Comparison of ENCODE assay signal across 13 cellular contexts in the genomic region with DNA sequence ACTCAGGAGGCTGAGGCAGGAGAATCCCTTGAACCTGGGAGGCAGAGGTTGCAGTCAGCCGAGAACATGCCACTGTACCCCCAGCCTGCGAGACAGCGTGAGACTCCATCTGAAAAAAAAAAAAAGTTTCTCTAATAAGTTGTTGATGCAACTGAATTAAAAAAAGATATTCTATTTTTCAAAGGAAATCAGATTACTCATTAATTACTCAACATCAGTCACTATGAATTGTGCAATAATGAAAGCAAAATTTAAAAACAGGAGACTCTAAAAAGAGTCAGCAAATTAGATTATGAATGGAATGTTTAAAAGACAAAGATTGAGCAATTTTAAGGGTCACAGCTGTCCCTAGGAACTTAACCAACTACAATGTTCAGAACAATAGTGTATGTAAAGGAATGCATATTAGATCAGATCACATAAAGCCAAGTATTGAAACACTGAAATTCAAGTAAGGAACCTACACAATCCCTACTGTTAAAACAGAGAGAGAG.
DNase-seq lines count a peak whose midpoint lies in the region; ATAC-seq and TF ChIP-seq lines count a peak whose summit lies in the region.
"Had no signal": no experiment of that assay in that cellular context is flagged by ENCODE, and none has a peak within 500 bp of the region (broad histone marks: within the 10 kb centered on the region; RNA-seq: fewer than 3 reads in every experiment).

No MANE protein-coding gene starts in this region.

- no peaks in the 10 kb centered on the region for H3K79me2 ChIP-seq in smooth muscle cell (ENCODE audit: low read depth)

- TF ChIP-seq CTCF in WTC11 (IDR thresholded peaks at IDR 0.05) (no peak), smooth muscle cell (IDR thresholded peaks at IDR 0.05; ENCODE audit: borderline replicate concordance, insufficient read depth, poor library complexity, severe bottlenecking) (no peak), progenitor cell of endocrine pancreas (IDR thresholded peaks at IDR 0.05; ENCODE audit: unreplicated experiment) (no peak)

- H3K4me2 ChIP-seq in smooth muscle cell, result no peak overlapping the region

- no peak for DNase-seq in activated CD4-positive, CD25-positive, alpha-beta regulatory T cell (lab: John Stamatoyannopoulos, UW)
- DNase-seq in WTC11 (ENCODE audit: low spot score) (no peak), fibroblast of the conjunctiva (ENCODE audit: low read depth) (peak; percentile 75), smooth muscle cell (lab: John Stamatoyannopoulos, UW; ENCODE audit: unreplicated experiment) (no peak), progenitor cell of endocrine pancreas (ENCODE audit: low spot score, unreplicated experiment) (no peak), NCI-H2081 (lab: John Stamatoyannopoulos, UW) (no peak)
- DNase-seq in stimulated activated CD4-positive, alpha-beta T cell treated with anti-CD3 and anti-CD28 coated beads, Interleukin-4, amount 100 ng/mL, for 1 hour, result no peak
- DNase-seq: activated gamma-delta T cell treated with Interleukin-2 at 50 U/mL for 16 hours; NCI-H524 treated with DMSO at 0.1 percent for 48 hours; stimulated activated CD4-positive, alpha-beta T cell treated with anti-CD3 and anti-CD28 coated beads, Interleukin-1b, Interleukin-23, amount 100 ng/mL, for 48 hours; upper lobe of right lung had no signal

- H3K27ac Mint-ChIP-seq in WTC11 (peak overlapping the region; percentile 51; the same call in 1 of the 2 replicates), progenitor cell of endocrine pancreas (no peak overlapping the region)
- H3K27ac Mint-ChIP-seq: IgD-negative memory B cell had no signal

- H3F3A ChIP-seq in smooth muscle cell (ENCODE audit: low read depth), result no peaks in the 10 kb centered on the region

- no peaks in the 10 kb centered on the region for H3K27me3 ChIP-seq in smooth muscle cell (ENCODE audit: low read depth)
- H3K27me3 ChIP-seq: upper lobe of right lung had no signal

- H3K4me3 Mint-ChIP-seq in WTC11, result no peak overlapping the region
- no peak overlapping the region for H3K4me3 Mint-ChIP-seq in progenitor cell of endocrine pancreas (ENCODE audit: low read depth)
- H3K4me3 Mint-ChIP-seq: IgD-negative memory B cell had no signal

- H3K9me3 ChIP-seq in smooth muscle cell (replicated peaks; ENCODE audit: low read depth), result no peaks in the 10 kb centered on the region
- H3K9me3 ChIP-seq: upper lobe of right lung had no signal

- no peaks in the 10 kb centered on the region for H3K36me3 ChIP-seq in smooth muscle cell (ENCODE audit: low read depth)
- H3K36me3 ChIP-seq: upper lobe of right lung had no signal

- H3K27ac ChIP-seq in smooth muscle cell (ENCODE audit: low read depth), result peak overlapping the region; percentile 22
- H3K27ac ChIP-seq: upper lobe of right lung had no signal

- WGBS in smooth muscle cell (ENCODE audit: low lambda C conversion rate), result 94% methylated on average over 3 of the region's 3 CpGs

- no peaks in the 10 kb centered on the region for H4K20me1 ChIP-seq in smooth muscle cell (ENCODE audit: low read depth)

- H3K36me3 Mint-ChIP-seq in WTC11 (no peaks in the 10 kb centered on the region), progenitor cell of endocrine pancreas (ENCODE audit: insufficient read depth) (no peaks in the 10 kb centered on the region)

- no peak overlapping the region for H3K4me3 ChIP-seq in smooth muscle cell
- H3K4me3 ChIP-seq: upper lobe of right lung had no signal

- H3K4me1 ChIP-seq in smooth muscle cell (ENCODE audit: low read depth), result no peaks in the 10 kb centered on the region

- H2AFZ ChIP-seq in smooth muscle cell (ENCODE audit: low read depth), result no peak overlapping the region

- peak; percentile 62 to 77 for ATAC-seq in activated CD4-positive, CD25-positive, alpha-beta regulatory T cell treated with anti-CD3 and anti-CD28 coated beads, Interleukin-2, amount 50 U/mL, for 24 hours
- no peak for ATAC-seq in WTC11
- ATAC-seq: upper lobe of right lung had no signal

- CTCF ChIA-PET in WTC11 (lab: Charles Lee), result no interaction called here

- no peak overlapping the region for H3K9ac ChIP-seq in smooth muscle cell (ENCODE audit: low read depth)

- POLR2A ChIA-PET in WTC11 (lab: Charles Lee), result no interaction called here

- H3K4me1 Mint-ChIP-seq in WTC11, result peaks cover 36% of the 10 kb centered on the region
- H3K4me1 Mint-ChIP-seq in progenitor cell of endocrine pancreas (ENCODE audit: low read depth), result no peaks in the 10 kb centered on the region
- H3K4me1 Mint-ChIP-seq: IgD-negative memory B cell had no signal

- 0 out of 2 replicates have a peak, but pooled peaks cover under 1% of the 10 kb centered on the region for H3K9me3 Mint-ChIP-seq in WTC11
- H3K9me3 Mint-ChIP-seq in progenitor cell of endocrine pancreas (ENCODE audit: low read depth), result no peaks in the 10 kb centered on the region

- H3K27me3 Mint-ChIP-seq in WTC11 (ENCODE audit: low read depth) (no peaks in the 10 kb centered on the region), progenitor cell of endocrine pancreas (no peaks in the 10 kb centered on the region)

TF ChIP-seq in WTC11, 78 proteins besides CTCF, POLR2A, EP300 and RAD21 (continues in another document):
- TF ChIP-seq ZNF396 (CRISPR knock-in tag; IDR thresholded peaks at IDR 0.05; ENCODE audit: borderline replicate concordance) (no peak), NR3C1 (CRISPR knock-in tag; conservative IDR thresholded peaks at IDR 0.05; ENCODE audit: low read depth) (no peak), ELF4 (CRISPR knock-in tag; IDR thresholded peaks at IDR 0.05; ENCODE audit: low read depth) (no peak), PRRX2 (CRISPR knock-in tag; IDR thresholded peaks at IDR 0.05) (no peak), IRF2 (CRISPR knock-in tag; IDR thresholded peaks at IDR 0.05; ENCODE audit: borderline replicate concordance, low read depth) (no peak), ZNF232 (CRISPR knock-in tag; IDR thresholded peaks at IDR 0.05) (no peak), RORB (CRISPR knock-in tag; IDR thresholded peaks at IDR 0.05) (no peak)
- TF ChIP-seq, protein P1, sequence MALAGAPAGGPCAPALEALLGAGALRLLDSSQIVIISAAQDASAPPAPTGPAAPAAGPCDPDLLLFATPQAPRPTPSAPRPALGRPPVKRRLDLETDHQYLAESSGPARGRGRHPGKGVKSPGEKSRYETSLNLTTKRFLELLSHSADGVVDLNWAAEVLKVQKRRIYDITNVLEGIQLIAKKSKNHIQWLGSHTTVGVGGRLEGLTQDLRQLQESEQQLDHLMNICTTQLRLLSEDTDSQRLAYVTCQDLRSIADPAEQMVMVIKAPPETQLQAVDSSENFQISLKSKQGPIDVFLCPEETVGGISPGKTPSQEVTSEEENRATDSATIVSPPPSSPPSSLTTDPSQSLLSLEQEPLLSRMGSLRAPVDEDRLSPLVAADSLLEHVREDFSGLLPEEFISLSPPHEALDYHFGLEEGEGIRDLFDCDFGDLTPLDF (CRISPR knock-in tag; IDR thresholded peaks at IDR 0.05), result no peak
- TF ChIP-seq, protein P2, sequence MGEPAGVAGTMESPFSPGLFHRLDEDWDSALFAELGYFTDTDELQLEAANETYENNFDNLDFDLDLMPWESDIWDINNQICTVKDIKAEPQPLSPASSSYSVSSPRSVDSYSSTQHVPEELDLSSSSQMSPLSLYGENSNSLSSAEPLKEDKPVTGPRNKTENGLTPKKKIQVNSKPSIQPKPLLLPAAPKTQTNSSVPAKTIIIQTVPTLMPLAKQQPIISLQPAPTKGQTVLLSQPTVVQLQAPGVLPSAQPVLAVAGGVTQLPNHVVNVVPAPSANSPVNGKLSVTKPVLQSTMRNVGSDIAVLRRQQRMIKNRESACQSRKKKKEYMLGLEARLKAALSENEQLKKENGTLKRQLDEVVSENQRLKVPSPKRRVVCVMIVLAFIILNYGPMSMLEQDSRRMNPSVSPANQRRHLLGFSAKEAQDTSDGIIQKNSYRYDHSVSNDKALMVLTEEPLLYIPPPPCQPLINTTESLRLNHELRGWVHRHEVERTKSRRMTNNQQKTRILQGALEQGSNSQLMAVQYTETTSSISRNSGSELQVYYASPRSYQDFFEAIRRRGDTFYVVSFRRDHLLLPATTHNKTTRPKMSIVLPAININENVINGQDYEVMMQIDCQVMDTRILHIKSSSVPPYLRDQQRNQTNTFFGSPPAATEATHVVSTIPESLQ (CRISPR knock-in tag; IDR thresholded peaks at IDR 0.05), result no peak
- TF ChIP-seq, protein P3, sequence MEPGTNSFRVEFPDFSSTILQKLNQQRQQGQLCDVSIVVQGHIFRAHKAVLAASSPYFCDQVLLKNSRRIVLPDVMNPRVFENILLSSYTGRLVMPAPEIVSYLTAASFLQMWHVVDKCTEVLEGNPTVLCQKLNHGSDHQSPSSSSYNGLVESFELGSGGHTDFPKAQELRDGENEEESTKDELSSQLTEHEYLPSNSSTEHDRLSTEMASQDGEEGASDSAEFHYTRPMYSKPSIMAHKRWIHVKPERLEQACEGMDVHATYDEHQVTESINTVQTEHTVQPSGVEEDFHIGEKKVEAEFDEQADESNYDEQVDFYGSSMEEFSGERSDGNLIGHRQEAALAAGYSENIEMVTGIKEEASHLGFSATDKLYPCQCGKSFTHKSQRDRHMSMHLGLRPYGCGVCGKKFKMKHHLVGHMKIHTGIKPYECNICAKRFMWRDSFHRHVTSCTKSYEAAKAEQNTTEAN (CRISPR knock-in tag; IDR thresholded peaks at IDR 0.05), result no peak
- TF ChIP-seq, protein P4, sequence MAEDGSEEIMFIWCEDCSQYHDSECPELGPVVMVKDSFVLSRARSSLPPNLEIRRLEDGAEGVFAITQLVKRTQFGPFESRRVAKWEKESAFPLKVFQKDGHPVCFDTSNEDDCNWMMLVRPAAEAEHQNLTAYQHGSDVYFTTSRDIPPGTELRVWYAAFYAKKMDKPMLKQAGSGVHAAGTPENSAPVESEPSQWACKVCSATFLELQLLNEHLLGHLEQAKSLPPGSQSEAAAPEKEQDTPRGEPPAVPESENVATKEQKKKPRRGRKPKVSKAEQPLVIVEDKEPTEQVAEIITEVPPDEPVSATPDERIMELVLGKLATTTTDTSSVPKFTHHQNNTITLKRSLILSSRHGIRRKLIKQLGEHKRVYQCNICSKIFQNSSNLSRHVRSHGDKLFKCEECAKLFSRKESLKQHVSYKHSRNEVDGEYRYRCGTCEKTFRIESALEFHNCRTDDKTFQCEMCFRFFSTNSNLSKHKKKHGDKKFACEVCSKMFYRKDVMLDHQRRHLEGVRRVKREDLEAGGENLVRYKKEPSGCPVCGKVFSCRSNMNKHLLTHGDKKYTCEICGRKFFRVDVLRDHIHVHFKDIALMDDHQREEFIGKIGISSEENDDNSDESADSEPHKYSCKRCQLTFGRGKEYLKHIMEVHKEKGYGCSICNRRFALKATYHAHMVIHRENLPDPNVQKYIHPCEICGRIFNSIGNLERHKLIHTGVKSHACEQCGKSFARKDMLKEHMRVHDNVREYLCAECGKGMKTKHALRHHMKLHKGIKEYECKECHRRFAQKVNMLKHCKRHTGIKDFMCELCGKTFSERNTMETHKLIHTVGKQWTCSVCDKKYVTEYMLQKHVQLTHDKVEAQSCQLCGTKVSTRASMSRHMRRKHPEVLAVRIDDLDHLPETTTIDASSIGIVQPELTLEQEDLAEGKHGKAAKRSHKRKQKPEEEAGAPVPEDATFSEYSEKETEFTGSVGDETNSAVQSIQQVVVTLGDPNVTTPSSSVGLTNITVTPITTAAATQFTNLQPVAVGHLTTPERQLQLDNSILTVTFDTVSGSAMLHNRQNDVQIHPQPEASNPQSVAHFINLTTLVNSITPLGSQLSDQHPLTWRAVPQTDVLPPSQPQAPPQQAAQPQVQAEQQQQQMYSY (CRISPR knock-in tag; IDR thresholded peaks at IDR 0.05), result no peak
